Comparison of ENCODE assay signal across 8 cellular contexts in genomic region chr19:47280183-47280797, GRCh38. TPM values are rescaled to one million over a fixed set of nuclear protein-coding genes. Genes with fewer than 3 reads are reported as not detected.
DNase-seq lines count a peak whose midpoint lies in the region; ATAC-seq, FAIRE-seq and TF ChIP-seq lines count a peak whose summit lies in the region.

No MANE protein-coding gene starts in this region.

- no peak for TF ChIP-seq POLR2A in A549 (IDR thresholded peaks at IDR 0.05; ENCODE audit: low read length)

- H3K4me2 ChIP-seq in A549 = no peak overlapping the region
- H3K4me2 ChIP-seq in GM23338 = no peak overlapping the region

- no peak for FAIRE-seq in A549 (lab: Jason Lieb, UNC)

- H3K36me3 Mint-ChIP-seq in GM23338 (ENCODE audit: low read depth) (peaks cover 7% of the 10 kb centered on the region; the same call in 1 of the 3 replicates), endodermal cell (ENCODE audit: low read depth) (peaks cover 5% of the 10 kb centered on the region)

- no peak overlapping the region for H3K27ac Mint-ChIP-seq in GM23338
- no peak overlapping the region for H3K27ac Mint-ChIP-seq in endodermal cell

- WGBS in A549 (ENCODE audit: missing lambda C conversion rate) = 77% methylated on average over 13 of the region's 13 CpGs
- 91% methylated on average over 4 to 12 of the region's 13 CpGs for WGBS in endodermal cell (ENCODE audit: insufficient coverage in 1 of 2, insufficient read length in 1 of 2), 2 experiments

- H3F3A ChIP-seq in GM23338 (replicated peaks; ENCODE audit: low read depth) = peaks cover 16% of the 10 kb centered on the region; the same call in 1 of the 2 replicates

- peaks cover 7% of the 10 kb centered on the region for H3K27me3 ChIP-seq in GM23338 (ENCODE audit: insufficient read depth)
- no peaks in the 10 kb centered on the region for H3K27me3 ChIP-seq in endodermal cell (ENCODE audit: control insufficient read depth, insufficient read depth, low read length, poor library complexity, severe bottlenecking)

- H3K4me1 Mint-ChIP-seq in GM23338 (peaks cover 6% of the 10 kb centered on the region), endodermal cell (no peaks in the 10 kb centered on the region)

- CTCF ChIA-PET in A549 (lab: Yijun Ruan, JAX) = interaction anchor here (0.6 to 12.3 kb wide), 12 partner anchors 9 to 148 kb away, joined by 3 to 160 read pairs (median 4); partner anchors contain the start of gene CCDC9

- TF ChIP-seq RAD21 in A549 (conservative IDR thresholded peaks at IDR 0.05 in 1 of 2, IDR thresholded peaks at IDR 0.05 in 1 of 2) = peak; percentile 23 to 38; a peak in 1 of 5 replicates

- TF ChIP-seq CTCF in A549 (IDR thresholded peaks at IDR 0.05) (peak; percentile 45), GM23338 (conservative IDR thresholded peaks at IDR 0.05; ENCODE audit: low read depth in 2 of 2) (peak; percentile 78 to 83), endodermal cell (conservative IDR thresholded peaks at IDR 0.05) (peak; percentile 77)

- H4K20me1 ChIP-seq in GM23338 (replicated peaks; ENCODE audit: insufficient read depth) = no peaks in the 10 kb centered on the region; the same call in 1 of the 2 replicates

- TF ChIP-seq EP300 in A549 (IDR thresholded peaks at IDR 0.05) = no peak

- H3K79me2 ChIP-seq in GM23338 (replicated peaks; ENCODE audit: insufficient read depth) = no peaks in the 10 kb centered on the region

- H3K9ac ChIP-seq in endodermal cell (ENCODE audit: extremely low read depth, low read length, poor library complexity, severe bottlenecking) = no peak overlapping the region

- no peaks in the 10 kb centered on the region for H3K9me2 ChIP-seq in GM23338 (ENCODE audit: insufficient read depth)

- no peak overlapping the region for H3K4me3 ChIP-seq in A549
- H3K4me3 ChIP-seq in GM23338 = no peak overlapping the region
- no peak overlapping the region for H3K4me3 ChIP-seq in endodermal cell (ENCODE audit: low read length)

- DNase-seq in A549 (ENCODE audit: low read depth in 1 of 2, low spot score in 1 of 2) (peak; percentile 49 to 76), GM23338 (ENCODE audit: low spot score) (peak; percentile 89), endodermal cell (peak; percentile 93), NCI-H526 treated with DMSO at 0.1 percent for 48 hours (lab: John Stamatoyannopoulos, UW) (no peak)
- peak; percentile 76 for DNase-seq in stimulated activated CD4-positive, alpha-beta T cell treated with anti-CD3 and anti-CD28 coated beads, Interleukin-15, amount 100 ng/mL, for 24 hours

- POLR2A ChIA-PET in A549 (lab: Yijun Ruan, JAX) = interaction anchor here (0.7 to 1.6 kb wide), 2 partner anchors 70 to 203 kb away, joined by 3 read pairs; no protein-coding TSS in a partner anchor

- ATAC-seq in A549 (peak; percentile 64 to 74; a peak in 5 of 6 replicates), GM23338 (peak; percentile 76), HG02938 (IDR thresholded peaks at IDR 0.05; ENCODE audit: unreplicated experiment) (no peak), GM19463 (IDR thresholded peaks at IDR 0.05; ENCODE audit: unreplicated experiment) (no peak)
- peak; percentile 59 to 65 for ATAC-seq in activated CD4-positive, CD25-positive, alpha-beta regulatory T cell treated with anti-CD3 and anti-CD28 coated beads, Interleukin-2, amount 50 U/mL, for 24 hours

- H3K27ac ChIP-seq in A549 = no peak overlapping the region
- H3K27ac ChIP-seq in GM23338 (ENCODE audit: low read depth) = no peak overlapping the region
- H3K27ac ChIP-seq in endodermal cell (ENCODE audit: low read depth, low read length) = no peak overlapping the region

- H3K4me3 Mint-ChIP-seq in GM23338 (no peak overlapping the region), endodermal cell (no peak overlapping the region)

- H3K9me3 ChIP-seq in A549 = no peaks in the 10 kb centered on the region
- no peaks in the 10 kb centered on the region for H3K9me3 ChIP-seq in endodermal cell (ENCODE audit: control insufficient read depth, low read length)

- H2AFZ ChIP-seq in GM23338 = no peak overlapping the region

- H3K4me1 ChIP-seq in A549 (peaks cover 3% of the 10 kb centered on the region; the same call in 2 of the 3 replicates), GM23338 (ENCODE audit: insufficient read depth) (no peaks in the 10 kb centered on the region; the same call in 1 of the 2 replicates), endodermal cell (ENCODE audit: control insufficient read depth, insufficient read depth, low read length) (no peaks in the 10 kb centered on the region)

- H3K27me3 Mint-ChIP-seq in GM23338 (ENCODE audit: insufficient read depth, low read depth, poor library complexity) (peaks cover 9% of the 10 kb centered on the region), endodermal cell (ENCODE audit: insufficient read depth) (peaks cover 10% of the 10 kb centered on the region)

- H3K36me3 ChIP-seq in GM23338 (ENCODE audit: insufficient read depth) = no peaks in the 10 kb centered on the region
- H3K36me3 ChIP-seq in endodermal cell (ENCODE audit: control insufficient read depth, insufficient read depth, low read length) = peaks cover 2% of the 10 kb centered on the region

- H3K9me3 Mint-ChIP-seq in GM23338 (no peaks in the 10 kb centered on the region), endodermal cell (no peaks in the 10 kb centered on the region)

TF ChIP-seq in A549, 52 proteins besides CTCF, POLR2A, EP300 and RAD21 (continues in another document):
- TF ChIP-seq CHD4 (IDR thresholded peaks at IDR 0.05; ENCODE audit: borderline replicate concordance) = no peak
- peak; percentile 7 for TF ChIP-seq MAFK (IDR thresholded peaks at IDR 0.05; ENCODE audit: partially characterized antibody)
- no peak for TF ChIP-seq NFE2L2 (conservative IDR thresholded peaks at IDR 0.05; ENCODE audit: low read length)

TF ChIP-seq in GM23338, 12 proteins besides CTCF, POLR2A, EP300 and RAD21 (continues in another document):
- TF ChIP-seq EZH2phosphoT487 (IDR thresholded peaks at IDR 0.05; ENCODE audit: unreplicated experiment) (no peak), EZH2 (IDR thresholded peaks at IDR 0.05; ENCODE audit: low read depth, unreplicated experiment) (no peak), ZNF331 (CRISPR knock-in tag; IDR thresholded peaks at IDR 0.05; ENCODE audit: low read depth) (no peak)

RNA-seq across cellular contexts. Expression of gene INAFM1, which starts 5.6 kb away (rescaled TPM):
- polyA plus RNA-seq in A549 (2011; rRNA removed) = 1.5 and 1.6 TPM in 2 replicates
- 4.2 and 5.9 TPM in 2 replicates for polyA plus RNA-seq in A549 (2012; cell fraction: cytosol; rRNA removed)
- 19.1 and 20.8 TPM in 2 replicates for polyA plus RNA-seq in A549 (2012; cell fraction: nucleus; rRNA removed)
- polyA plus RNA-seq in A549 (2017; fragmentation: RNase III; extraction: RNeasy Plus Mini Kit Qiagen cat#74134 plus additional on column Dnase treatment) = 4.6 to 5.7 TPM (median 5.5 TPM) in 3 replicates
- polyA minus RNA-seq in A549 (2011; rRNA and poly(A)+ RNA removed) = 0.21 and 2.1 TPM in 2 replicates
- total RNA-seq in GM23338 (2014; rRNA removed; shearing (Covaris generic)) = 1.7 and 2.9 TPM in 2 replicates
- polyA plus RNA-seq in GM23338 (2016; fragmentation: Nextera tagmentation; extraction: Ambion mirVana) = 10.2 and 12.7 TPM in 2 replicates
- 10 to 100 TPM in 1 of 2 donors, 1 to 10 TPM in 1; 8.7 to 11.5 TPM for total RNA-seq in endodermal cell
- 14.7 TPM for polyA plus RNA-seq in endodermal cell (2013, experiment 1 of 2)
- 15.5 TPM for polyA plus RNA-seq in endodermal cell (2013, experiment 2 of 2)

RNA-seq across cellular contexts. Expression of gene CCDC9, which starts 24.0 kb away (rescaled TPM):
- polyA plus RNA-seq in A549 (2011; rRNA removed) (6.5 and 9.4 TPM in 2 replicates), A549 (2017; fragmentation: RNase III; extraction: RNeasy Plus Mini Kit Qiagen cat#74134 plus additional on column Dnase treatment) (22.2 to 25.7 TPM (median 24.6 TPM) in 3 replicates), GM23338 (2016; fragmentation: Nextera tagmentation; extraction: Ambion mirVana) (15.0 and 15.3 TPM in 2 replicates)
- polyA plus RNA-seq in A549 (2012; cell fraction: cytosol; rRNA removed) = 8.2 and 9.1 TPM in 2 replicates
- 20.7 and 30.6 TPM in 2 replicates for polyA plus RNA-seq in A549 (2012; cell fraction: nucleus; rRNA removed)
- polyA minus RNA-seq in A549 (2011; rRNA and poly(A)+ RNA removed) = 1.7 and 6.1 TPM in 2 replicates
- total RNA-seq in GM23338 (2014; rRNA removed; shearing (Covaris generic)) = 14.5 and 17.3 TPM in 2 replicates
- total RNA-seq in endodermal cell = 10 to 100 TPM; 33.8 to 46.2 TPM
- 25.5 TPM for polyA plus RNA-seq in endodermal cell (2013, experiment 1 of 2)
- polyA plus RNA-seq in endodermal cell (2013, experiment 2 of 2) = 23.5 TPM

RNA-seq across cellular contexts. Expression of gene C5AR1, which starts 29.4 kb away (rescaled TPM):
- polyA plus RNA-seq in A549 (2011; rRNA removed) (3.4 and 3.5 TPM in 2 replicates), A549 (2017; fragmentation: RNase III; extraction: RNeasy Plus Mini Kit Qiagen cat#74134 plus additional on column Dnase treatment) (1.4 to 1.6 TPM (median 1.5 TPM) in 3 replicates), GM23338 (2016; fragmentation: Nextera tagmentation; extraction: Ambion mirVana) (0.08 TPM in 1 of 2 replicates, not detected in the other)
- polyA plus RNA-seq in A549 (2012; cell fraction: cytosol; rRNA removed) = 1.9 and 2.5 TPM in 2 replicates
- 15.1 and 15.4 TPM in 2 replicates for polyA plus RNA-seq in A549 (2012; cell fraction: nucleus; rRNA removed)
- 1.4 and 2.1 TPM in 2 replicates for polyA minus RNA-seq in A549 (2011; rRNA and poly(A)+ RNA removed)
- total RNA-seq in GM23338 (2014; rRNA removed; shearing (Covaris generic)) = 0.58 TPM in 1 of 2 replicates, not detected in the other
- total RNA-seq in endodermal cell = under 1 TPM in 1 of 2 donors, not detected in 1; 0.48 TPM
- 1.2 TPM for polyA plus RNA-seq in endodermal cell (2013, experiment 1 of 2)
- 0.37 TPM for polyA plus RNA-seq in endodermal cell (2013, experiment 2 of 2)

RNA-seq across cellular contexts. Expression of gene BBC3, which starts 49.3 kb away (rescaled TPM):
- polyA plus RNA-seq in A549 (2011; rRNA removed) = 3.6 and 6.0 TPM in 2 replicates
- polyA plus RNA-seq in A549 (2012; cell fraction: cytosol; rRNA removed) = 8.9 and 15.7 TPM in 2 replicates
- polyA plus RNA-seq in A549 (2012; cell fraction: nucleus; rRNA removed) = 21.8 and 21.9 TPM in 2 replicates
- 8.9 to 9.4 TPM (median 8.9 TPM) in 3 replicates for polyA plus RNA-seq in A549 (2017; fragmentation: RNase III; extraction: RNeasy Plus Mini Kit Qiagen cat#74134 plus additional on column Dnase treatment)
- polyA minus RNA-seq in A549 (2011; rRNA and poly(A)+ RNA removed) = 3.2 and 5.3 TPM in 2 replicates
- 27.8 and 31.9 TPM in 2 replicates for total RNA-seq in GM23338 (2014; rRNA removed; shearing (Covaris generic))
- polyA plus RNA-seq in GM23338 (2016; fragmentation: Nextera tagmentation; extraction: Ambion mirVana) = 23.4 and 25.8 TPM in 2 replicates
- total RNA-seq in endodermal cell = 10 to 100 TPM in 1 of 2 donors, 1 to 10 TPM in 1; 8.8 to 13.4 TPM
- polyA plus RNA-seq in endodermal cell (2013, experiment 1 of 2) = 25.1 TPM
- 23.6 TPM for polyA plus RNA-seq in endodermal cell (2013, experiment 2 of 2)

RNA-seq across cellular contexts. Expression of gene C5AR2, which starts 51.7 kb away (rescaled TPM):
- polyA plus RNA-seq in A549 (2011; rRNA removed) (0.28 and 0.36 TPM in 2 replicates), A549 (2017; fragmentation: RNase III; extraction: RNeasy Plus Mini Kit Qiagen cat#74134 plus additional on column Dnase treatment) (0.13 to 0.25 TPM (median 0.17 TPM) in 3 replicates), GM23338 (2016; fragmentation: Nextera tagmentation; extraction: Ambion mirVana) (not detected in 2 replicates)
- polyA plus RNA-seq in A549 (2012; cell fraction: cytosol; rRNA removed) = 0.12 and 0.29 TPM in 2 replicates
- polyA plus RNA-seq in A549 (2012; cell fraction: nucleus; rRNA removed) = 1.2 and 1.4 TPM in 2 replicates
- polyA minus RNA-seq in A549 (2011; rRNA and poly(A)+ RNA removed) = 0.25 and 0.68 TPM in 2 replicates
- total RNA-seq in GM23338 (2014; rRNA removed; shearing (Covaris generic)) = 0.28 TPM in 1 of 2 replicates, not detected in the other
- not detected for total RNA-seq in endodermal cell
- polyA plus RNA-seq in endodermal cell (2013, experiment 1 of 2) = not detected
- not detected for polyA plus RNA-seq in endodermal cell (2013, experiment 2 of 2)

Comparison
In these comparisons a context has a peak if more than half of its experiments do, and no peak if none do; other contexts are left out.
1. ATAC-seq: peak in A549 (2 of 2), GM23338 (single experiment) and activated CD4-positive, CD25-positive, alpha-beta regulatory T cell treated with anti-CD3 and anti-CD28 coated beads, Interleukin-2, amount 50 U/mL, for 24 hours (2 of 2); none in HG02938 (single experiment) and GM19463 (single experiment).
2. Peak in every context shown above with its lines, with median percentiles within 50 percentile points of each other: CTCF ChIP-seq.